ENCODE assay signal across 8 cellular contexts in genomic region chr2:120675460-120676130, GRCh38.
DNase-seq lines count a peak whose midpoint lies in the region; ATAC-seq and TF ChIP-seq lines count a peak whose summit lies in the region.

No MANE protein-coding gene starts in this region.

- peak; percentile 80 for TF ChIP-seq CTCF in GM12873 (IDR thresholded peaks at IDR 0.05; ENCODE audit: insufficient read depth, low read depth, low read length, missing control alignments)
- TF ChIP-seq CTCF in LNCAP (IDR thresholded peaks at IDR 0.05) = peak; percentile 68

- no peak for ATAC-seq in HG03045 (IDR thresholded peaks at IDR 0.05; ENCODE audit: unreplicated experiment)

- peak; percentile 27 for DNase-seq in activated CD4-positive, alpha-beta T cell treated with anti-CD3 and anti-CD28 coated beads for 1 hour
- DNase-seq in effector CD8-positive, alpha-beta T cell (lab: John Stamatoyannopoulos, UW) = peak; percentile 5
- peak; percentile 88 for DNase-seq in mesenteric fat pad (ENCODE audit: low spot score)
- DNase-seq in superior temporal gyrus (ENCODE audit: extremely low spot score) = peak; percentile 33
- no peak for DNase-seq in NCI-H146 treated with DMSO at 0.1 percent for 48 hours (lab: John Stamatoyannopoulos, UW; ENCODE audit: unreplicated experiment)
